17 cellular contexts compared by ENCODE assay signal in genomic region chr7:2938514-2939192, GRCh38.
A peak's percentile ranks its signal among the peaks of the same experiment; 100 is the strongest.
DNase-seq lines count a peak whose midpoint lies in the region; ATAC-seq and TF ChIP-seq lines count a peak whose summit lies in the region.
"Had no signal": no experiment of that assay in that cellular context is flagged by ENCODE, and none has a peak within 500 bp of the region (broad histone marks: within the 10 kb centered on the region; RNA-seq: fewer than 3 reads in every experiment).

No MANE protein-coding gene starts in this region.

- H3K9me3 Mint-ChIP-seq in GM23338: no peaks in the 10 kb centered on the region
- H3K9me3 Mint-ChIP-seq: activated B cell treated with CpG ODN at 0.5 μM for 24 hours had no signal

- no peak for TF ChIP-seq EP300 in upper lobe of left lung (IDR thresholded peaks at IDR 0.05)

- H3K27me3 Mint-ChIP-seq in GM23338 (ENCODE audit: insufficient read depth, low read depth, poor library complexity): peaks cover 6% of the 10 kb centered on the region
- H3K27me3 Mint-ChIP-seq: activated B cell treated with CpG ODN at 0.5 μM for 24 hours, T-helper 17 cell had no signal

- H3K4me3 ChIP-seq in left ventricle myocardium inferior (no peak overlapping the region), left lung (no peak overlapping the region), upper lobe of left lung (no peak overlapping the region), GM23338 (no peak overlapping the region)
- H3K4me3 ChIP-seq: breast epithelium, esophagus muscularis mucosa, lung had no signal

- H3K4me2 ChIP-seq in GM23338: no peak overlapping the region

- H3K4me1 ChIP-seq in left ventricle myocardium inferior (no peaks in the 10 kb centered on the region), left lung (no peaks in the 10 kb centered on the region), upper lobe of left lung (no peaks in the 10 kb centered on the region), GM23338 (ENCODE audit: insufficient read depth) (no peaks in the 10 kb centered on the region)
- H3K4me1 ChIP-seq: breast epithelium, esophagus muscularis mucosa had no signal

- H3K9me3 ChIP-seq in left ventricle myocardium inferior (replicated peaks): no peaks in the 10 kb centered on the region
- no peaks in the 10 kb centered on the region for H3K9me3 ChIP-seq in left lung
- no peaks in the 10 kb centered on the region for H3K9me3 ChIP-seq in upper lobe of left lung
- H3K9me3 ChIP-seq: breast epithelium, esophagus muscularis mucosa had no signal

- no peaks in the 10 kb centered on the region for H4K20me1 ChIP-seq in GM23338 (replicated peaks; ENCODE audit: insufficient read depth)

- H2AFZ ChIP-seq in GM23338: no peak overlapping the region

- no peaks in the 10 kb centered on the region for H3K9me2 ChIP-seq in GM23338 (ENCODE audit: insufficient read depth)

- H3K4me1 Mint-ChIP-seq in GM23338: peaks cover 3% of the 10 kb centered on the region

- no peaks in the 10 kb centered on the region for H3F3A ChIP-seq in GM23338 (replicated peaks; ENCODE audit: low read depth)

- intact Hi-C loops in cardiac septum (cut with DNase I): no loop called here
- intact Hi-C loops in left ventricle myocardium inferior (cut with micrococcal nuclease): no loop called here
- intact Hi-C loops in left lung (cut with DNase I): no loop called here

- H3K27ac Mint-ChIP-seq in GM23338: no peak overlapping the region
- H3K27ac Mint-ChIP-seq: activated B cell treated with CpG ODN at 0.5 μM for 24 hours, T-helper 17 cell had no signal

- WGBS in upper lobe of left lung, 2 donors: 76 to 80% methylated on average over 18 to 19 of the region's 19 CpGs

- H3K36me3 Mint-ChIP-seq in GM23338 (ENCODE audit: low read depth): peaks cover 21% of the 10 kb centered on the region

- H3K27me3 ChIP-seq in left ventricle myocardium inferior (ENCODE audit: low read depth) (peaks cover 84% of the 10 kb centered on the region), left lung (peaks cover 0 to 36% of the 10 kb centered on the region in 2 donors), upper lobe of left lung (no peaks in the 10 kb centered on the region), GM23338 (ENCODE audit: insufficient read depth) (no peaks in the 10 kb centered on the region)

- TF ChIP-seq CTCF in left ventricle myocardium inferior (IDR thresholded peaks at IDR 0.05; ENCODE audit: borderline replicate concordance) (no peak), left lung (IDR thresholded peaks at IDR 0.05) (no peak), upper lobe of left lung (IDR thresholded peaks at IDR 0.05) (no peak), GM23338 (conservative IDR thresholded peaks at IDR 0.05; ENCODE audit: low read depth in 2 of 2) (no peak)

- no peak overlapping the region for H3K4me3 Mint-ChIP-seq in GM23338
- H3K4me3 Mint-ChIP-seq: activated B cell treated with CpG ODN at 0.5 μM for 24 hours, T-helper 17 cell had no signal

- DNase-seq in cardiac septum (ENCODE audit: low spot score) (peak; percentile 57), left ventricle myocardium inferior (no peak), left lung (peak; percentile 21 to 65), upper lobe of left lung (peak; percentile 10 to 64), GM23338 (ENCODE audit: low spot score) (no peak), DMS153 (lab: John Stamatoyannopoulos, UW) (no peak)
- DNase-seq in activated CD8-positive, alpha-beta memory T cell treated with anti-CD3 and anti-CD28 coated beads, Interleukin-2, amount 50 U/mL, for 4 hours: peak; percentile 10
- DNase-seq: activated B cell treated with CpG ODN at 0.5 μM for 24 hours; NCI-H526 treated with DMSO at 0.1 percent for 48 hours; SIG-M5; small intestine; stimulated activated CD8-positive, alpha-beta memory T cell treated with anti-CD3 and anti-CD28 coated beads, Interleukin-4, amount 100 ng/mL, for 48 hours; T-helper 17 cell had no signal

- no peaks in the 10 kb centered on the region for H3K36me3 ChIP-seq in left ventricle myocardium inferior
- no peaks in the 10 kb centered on the region for H3K36me3 ChIP-seq in left lung
- peaks cover 0 to 3% (median 0%) of the 10 kb centered on the region in 4 donors for H3K36me3 ChIP-seq in upper lobe of left lung
- no peaks in the 10 kb centered on the region; the same call in 1 of the 2 replicates for H3K36me3 ChIP-seq in GM23338 (ENCODE audit: insufficient read depth)
- H3K36me3 ChIP-seq: breast epithelium, esophagus muscularis mucosa had no signal

- H3K27ac ChIP-seq in left ventricle myocardium inferior (replicated peaks) (no peak overlapping the region), left lung (no peak overlapping the region), upper lobe of left lung (no peak overlapping the region), GM23338 (ENCODE audit: low read depth) (no peak overlapping the region)
- H3K27ac ChIP-seq: breast epithelium, esophagus muscularis mucosa had no signal

- H3K79me2 ChIP-seq in GM23338 (replicated peaks; ENCODE audit: insufficient read depth): no peaks in the 10 kb centered on the region

- no peak for TF ChIP-seq POLR2A in upper lobe of left lung (IDR thresholded peaks at IDR 0.05)

- no peak for ATAC-seq in left lung
- no peak for ATAC-seq in upper lobe of left lung (ENCODE audit: low FRiP score in 2 of 2)
- no peak; the same call in 2 of the 3 replicates for ATAC-seq in GM23338
- no peak for ATAC-seq in GM18907 (IDR thresholded peaks at IDR 0.05; ENCODE audit: unreplicated experiment)
- ATAC-seq: T-helper 17 cell had no signal

TF ChIP-seq in GM23338, 12 proteins besides CTCF, POLR2A, EP300 and RAD21 (continues in another document):
- TF ChIP-seq JUNB (IDR thresholded peaks at IDR 0.05; ENCODE audit: unreplicated experiment): no peak
- no peak for TF ChIP-seq EZH2phosphoT487 (IDR thresholded peaks at IDR 0.05; ENCODE audit: unreplicated experiment)
- no peak for TF ChIP-seq REST (IDR thresholded peaks at IDR 0.05; ENCODE audit: unreplicated experiment)
- TF ChIP-seq POLR2AphosphoS5 (IDR thresholded peaks at IDR 0.05; ENCODE audit: low read depth): no peak
- TF ChIP-seq ZNF114 (CRISPR knock-in tag; IDR thresholded peaks at IDR 0.05): no peak
- TF ChIP-seq NANOG (IDR thresholded peaks at IDR 0.05; ENCODE audit: borderline replicate concordance): no peak
- no peak for TF ChIP-seq STAT1 (IDR thresholded peaks at IDR 0.05; ENCODE audit: unreplicated experiment)
- no peak for TF ChIP-seq ZNF331 (CRISPR knock-in tag; IDR thresholded peaks at IDR 0.05; ENCODE audit: low read depth)
- TF ChIP-seq CREB1 (CRISPR knock-in tag; IDR thresholded peaks at IDR 0.05; ENCODE audit: low read depth): no peak

Comparison
In these comparisons a context has a peak if more than half of its experiments do, and no peak if none do; other contexts are left out.
1. DNase-seq: peak in cardiac septum (single experiment), activated CD8-positive, alpha-beta memory T cell treated with anti-CD3 and anti-CD28 coated beads, Interleukin-2, amount 50 U/mL, for 4 hours (single experiment), left lung (2 of 2) and upper lobe of left lung (2 of 2); none in left ventricle myocardium inferior (single experiment), GM23338 (single experiment) and DMS153 (single experiment).